In genomic region chr6:36623547-36624459, GRCh38 we compare ENCODE assay signal across 8 cellular contexts. TPM values are rescaled to one million over a fixed set of nuclear protein-coding genes. Genes with fewer than 3 reads are reported as not detected.
DNase-seq lines count a peak whose midpoint lies in the region; ATAC-seq and TF ChIP-seq lines count a peak whose summit lies in the region.

No MANE protein-coding gene starts in this region.

- H3K4me1 Mint-ChIP-seq in WTC11 = peaks cover 10% of the 10 kb centered on the region

- peaks cover 34% of the 10 kb centered on the region for H3K4me1 ChIP-seq in DOHH2 (ENCODE audit: control insufficient read depth, low read length)

- peak; percentile 41 for ATAC-seq in HG02763 (IDR thresholded peaks at IDR 0.05; ENCODE audit: unreplicated experiment)
- peak; percentile 94 for ATAC-seq in WTC11
- no peak for ATAC-seq in GM18520 (IDR thresholded peaks at IDR 0.05; ENCODE audit: unreplicated experiment)

- H3K4me3 Mint-ChIP-seq in WTC11 = no peak overlapping the region

- H3K27me3 ChIP-seq in DOHH2 (ENCODE audit: control insufficient read depth, low read length) = peaks cover 9% of the 10 kb centered on the region; the same call in 1 of the 2 replicates
- H3K27me3 ChIP-seq in kidney epithelial cell (ENCODE audit: control insufficient read depth, insufficient read depth, low read length) = no peaks in the 10 kb centered on the region

- no peaks in the 10 kb centered on the region for H4K20me1 ChIP-seq in DOHH2 (ENCODE audit: control insufficient read depth, insufficient read depth, low read depth, low read length)

- no peak overlapping the region for H3K27ac Mint-ChIP-seq in WTC11

- peak overlapping the region; percentile 48 for H3K4me2 ChIP-seq in DOHH2 (ENCODE audit: low read length)

- no peaks in the 10 kb centered on the region for H3K27me3 Mint-ChIP-seq in WTC11 (ENCODE audit: low read depth)

- no peaks in the 10 kb centered on the region for H3K9me3 Mint-ChIP-seq in WTC11

- POLR2A ChIA-PET in WTC11 (lab: Charles Lee) = no interaction called here

- no peaks in the 10 kb centered on the region; the same call in 1 of the 2 replicates for H3F3A ChIP-seq in DOHH2 (ENCODE audit: control insufficient read depth, insufficient read depth)

- no peaks in the 10 kb centered on the region for H3K9me3 ChIP-seq in DOHH2 (ENCODE audit: control insufficient read depth, insufficient read depth, low read length)

- H3K36me3 Mint-ChIP-seq in WTC11 = no peaks in the 10 kb centered on the region

- H3K27ac ChIP-seq in DOHH2 (ENCODE audit: low read depth, low read length) (no peak overlapping the region), caudate nucleus (ENCODE audit: low read depth, low read length) (peak overlapping the region; percentile 64)

- TF ChIP-seq CTCF in DOHH2 (IDR thresholded peaks at IDR 0.05; ENCODE audit: low read depth, low read length, poor library complexity, severe bottlenecking) (peak; percentile 97), WTC11 (IDR thresholded peaks at IDR 0.05) (peak; percentile 75), kidney epithelial cell (IDR thresholded peaks at IDR 0.05; ENCODE audit: insufficient read depth, low read length, poor library complexity, severe bottlenecking) (peak; percentile 92)

- H3K36me3 ChIP-seq in DOHH2 (ENCODE audit: control insufficient read depth, low read length) (no peaks in the 10 kb centered on the region), kidney epithelial cell (ENCODE audit: control insufficient read depth, insufficient read depth, low read length) (no peaks in the 10 kb centered on the region)

- H3K4me3 ChIP-seq in DOHH2 (ENCODE audit: low read length) = peak overlapping the region; percentile 27
- H3K4me3 ChIP-seq in kidney epithelial cell (ENCODE audit: low read depth, low read length) = no peak overlapping the region

- CTCF ChIA-PET in WTC11 (lab: Charles Lee) = interaction anchor here (1.0 to 2.3 kb wide), 6 partner anchors 55 to 159 kb away, joined by 3 to 11 read pairs (median 4); partner anchors contain the start of gene CDKN1A

- no peaks in the 10 kb centered on the region for H3K79me2 ChIP-seq in DOHH2 (ENCODE audit: control insufficient read depth, low read length)

- DNase-seq in NCI-H2171 (lab: John Stamatoyannopoulos, UW) (peak; percentile 65), WTC11 (ENCODE audit: low spot score) (peak; percentile 89), caudate nucleus (lab: John Stamatoyannopoulos, UW) (peak in 57 of 61 donors; percentile 14 to 89 (median 62)), kidney epithelial cell (ENCODE audit: low read depth) (no peak)
- DNase-seq in stimulated activated CD4-positive, alpha-beta T cell treated with anti-CD3 and anti-CD28 coated beads, Interleukin-1b, Interleukin-23, amount 100 ng/mL, for 4 hours (ENCODE audit: low read depth in 2 of 2) = peak; percentile 66 to 75

- H3K9me2 ChIP-seq in DOHH2 (replicated peaks; ENCODE audit: control insufficient read depth, low read length) = no peaks in the 10 kb centered on the region

TF ChIP-seq in WTC11, 78 proteins besides CTCF, POLR2A, EP300 and RAD21 (continues in another document):
- no peak for TF ChIP-seq FOXP4 (CRISPR knock-in tag; IDR thresholded peaks at IDR 0.05)
- no peak for TF ChIP-seq SMAD3 (CRISPR knock-in tag; IDR thresholded peaks at IDR 0.05; ENCODE audit: borderline replicate concordance)
- no peak for TF ChIP-seq ARID4B (CRISPR knock-in tag; IDR thresholded peaks at IDR 0.05; ENCODE audit: borderline replicate concordance)
- no peak for TF ChIP-seq GRHL2 (CRISPR knock-in tag; IDR thresholded peaks at IDR 0.05; ENCODE audit: insufficient replicate concordance, severe bottlenecking)
- TF ChIP-seq ZNF512 (CRISPR knock-in tag; IDR thresholded peaks at IDR 0.05; ENCODE audit: borderline replicate concordance) = no peak
- TF ChIP-seq MYBL2 (CRISPR knock-in tag; IDR thresholded peaks at IDR 0.05) = no peak
- TF ChIP-seq GABPB1 (CRISPR knock-in tag; IDR thresholded peaks at IDR 0.05) = no peak
- TF ChIP-seq ATF3 (CRISPR knock-in tag; conservative IDR thresholded peaks at IDR 0.05) = no peak
- TF ChIP-seq IRF1 (CRISPR knock-in tag; IDR thresholded peaks at IDR 0.05) = no peak
- TF ChIP-seq ZNF416 (CRISPR knock-in tag; IDR thresholded peaks at IDR 0.05) = no peak
- TF ChIP-seq ZNF317 (CRISPR knock-in tag; IDR thresholded peaks at IDR 0.05; ENCODE audit: borderline replicate concordance, low read depth) = no peak
- no peak for TF ChIP-seq ZNF423 (CRISPR knock-in tag; IDR thresholded peaks at IDR 0.05)

RNA-seq across cellular contexts. Expression of gene SRSF3, which starts 29.6 kb away (rescaled TPM):
- total RNA-seq in WTC11 (2021) = 554 to 645 TPM (median 644 TPM) in 3 replicates
- total RNA-seq in kidney epithelial cell = 177 and 317 TPM in 2 replicates

RNA-seq across cellular contexts. Expression of gene CDKN1A, which starts 54.7 kb away (rescaled TPM):
- total RNA-seq in WTC11 (2021) (35.9 to 75.1 TPM (median 38.1 TPM) in 3 replicates), kidney epithelial cell (1,168 and 1,214 TPM in 2 replicates)

Comparison
In these comparisons a context has a peak if more than half of its experiments do, and no peak if none do; other contexts are left out.
1. RNA of gene CDKN1A, which starts 54.7 kb away (total RNA-seq): 1,168 to 1,214 TPM in kidney epithelial cell; 35.9 to 75.1 TPM in WTC11; every median in the first group is over 10 times any median in the second.
2. Peak in every context shown above with its lines, with median percentiles within 50 percentile points of each other: CTCF ChIP-seq.